21 cellular contexts compared by ENCODE assay signal in genomic region chr12:124188059-124188458, GRCh38.
A peak's percentile ranks its signal among the peaks of the same experiment; 100 is the strongest.
DNase-seq lines count a peak whose midpoint lies in the region; ATAC-seq, FAIRE-seq and TF ChIP-seq lines count a peak whose summit lies in the region.
"Had no signal": no experiment of that assay in that cellular context is flagged by ENCODE, and none has a peak within 500 bp of the region (broad histone marks: within the 10 kb centered on the region; RNA-seq: fewer than 3 reads in every experiment).

No MANE protein-coding gene starts in this region.

- H3K36me3 ChIP-seq in NT2/D1 (ENCODE audit: insufficient read depth, insufficient read length, low read length) = no peaks in the 10 kb centered on the region
- H3K36me3 ChIP-seq in endodermal cell (ENCODE audit: control insufficient read depth, insufficient read depth, low read length) = no peaks in the 10 kb centered on the region
- H3K36me3 ChIP-seq in neuronal stem cell (replicated peaks in 1 of 2; ENCODE audit: control insufficient read depth in 2 of 2, insufficient read depth in 2 of 2, low read length in 2 of 2) = no peaks in the 10 kb centered on the region
- H3K36me3 ChIP-seq: brain microvascular endothelial cell, tibial nerve had no signal

- H3K4me3 ChIP-seq in NT2/D1 (ENCODE audit: insufficient read length, low read depth) (no peak overlapping the region), endodermal cell (ENCODE audit: low read length) (no peak overlapping the region), neuronal stem cell (ENCODE audit: low read length in 2 of 2) (no peak overlapping the region)
- H3K4me3 ChIP-seq: lung, tibial nerve had no signal

- no peaks in the 10 kb centered on the region for H3K36me3 Mint-ChIP-seq in endodermal cell (ENCODE audit: low read depth)
- H3K36me3 Mint-ChIP-seq: activated naive CD4-positive, alpha-beta T cell treated with anti-CD3 and anti-CD28 coated beads, Interleukin-2, amount 50 U/mL, for 72 hours; immature natural killer cell; stimulated activated effector memory CD8-positive, alpha-beta T cell treated with anti-CD3 and anti-CD28 coated beads, Interleukin-12 subunit alpha, Interleukin-12 subunit beta, amount 100 ng/mL, for 72 hours had no signal

- no peak overlapping the region for H4K91ac ChIP-seq in neuronal stem cell (ENCODE audit: low read depth, low read length, poor library complexity)

- H3K27ac Mint-ChIP-seq in endodermal cell = peak overlapping the region; percentile 37
- H3K27ac Mint-ChIP-seq: activated CD4-positive, alpha-beta memory T cell treated with anti-CD3 and anti-CD28 coated beads, Interleukin-2, amount 10 ng/mL, durations not matched to agents 7 days and 5 days; activated naive CD4-positive, alpha-beta T cell treated with anti-CD3 and anti-CD28 coated beads, Interleukin-2, amount 50 U/mL, for 72 hours; CD4-positive, alpha-beta T cell; immature natural killer cell; stimulated activated effector memory CD8-positive, alpha-beta T cell treated with anti-CD3 and anti-CD28 coated beads, Interleukin-12 subunit alpha, Interleukin-12 subunit beta, amount 100 ng/mL, for 72 hours had no signal

- peaks cover 20% of the 10 kb centered on the region for H3K4me1 Mint-ChIP-seq in endodermal cell
- H3K4me1 Mint-ChIP-seq: immature natural killer cell; stimulated activated effector memory CD8-positive, alpha-beta T cell treated with anti-CD3 and anti-CD28 coated beads, Interleukin-12 subunit alpha, Interleukin-12 subunit beta, amount 100 ng/mL, for 72 hours had no signal

- H3K79me1 ChIP-seq in neuronal stem cell (ENCODE audit: low read depth, low read length) = no peaks in the 10 kb centered on the region

- no peak overlapping the region for H2AK5ac ChIP-seq in neuronal stem cell (ENCODE audit: low read depth, low read length)

- 89 to 91% methylated on average over 8 to 10 of the region's 10 CpGs for WGBS in endodermal cell (ENCODE audit: insufficient coverage in 1 of 2, insufficient read length in 1 of 2), 2 experiments
- WGBS in neuronal stem cell (ENCODE audit: extremely low coverage in 2 of 2, insufficient read length in 2 of 2, insufficient replicate concordance in 1 of 2), 2 donors = no CpG with 5 or more reads among the region's 10 CpGs

- peak; percentile 2 for DNase-seq in A172 (ENCODE audit: low spot score)
- DNase-seq in NT2/D1 (ENCODE audit: low read depth, low spot score) = no peak
- no peak for DNase-seq in endodermal cell
- DNase-seq in neuronal stem cell (ENCODE audit: low spot score) = no peak
- DNase-seq in GM12891 (ENCODE audit: insufficient read length, low spot score) = no peak
- DNase-seq in dermis blood vessel endothelial cell = no peak
- DNase-seq in H4 (ENCODE audit: low spot score) = no peak
- DNase-seq: activated CD4-positive, alpha-beta memory T cell treated with anti-CD3 and anti-CD28 coated beads, Interleukin-2, amount 10 ng/mL, durations not matched to agents 7 days and 5 days; activated T-cell treated with anti-CD3 and anti-CD28 coated beads, Interleukin-2, amount 50 U/mL, for 48 hours; brain microvascular endothelial cell; CD4-positive, alpha-beta T cell; immature natural killer cell; NCI-H2227 treated with DMSO at 0.1 percent for 48 hours; stimulated activated CD4-positive, alpha-beta T cell treated with anti-CD3 and anti-CD28 coated beads, Interleukin-15, amount 100 ng/mL, for 24 hours; T-helper 1 cell had no signal

- H3K4ac ChIP-seq in neuronal stem cell (ENCODE audit: low read length) = no peak overlapping the region

- H2BK120ac ChIP-seq in neuronal stem cell (ENCODE audit: low read depth, low read length) = no peak overlapping the region

- H3K4me1 ChIP-seq in NT2/D1 (ENCODE audit: insufficient read depth, insufficient read length) = peaks cover 10% of the 10 kb centered on the region
- peaks cover 8% of the 10 kb centered on the region for H3K4me1 ChIP-seq in endodermal cell (ENCODE audit: control insufficient read depth, insufficient read depth, low read length)
- H3K4me1 ChIP-seq in neuronal stem cell (ENCODE audit: control insufficient read depth in 2 of 2, insufficient read depth in 1 of 2, low read depth in 1 of 2, low read length in 2 of 2) = peaks cover 9 to 13% of the 10 kb centered on the region in 2 donors

- no peak for FAIRE-seq in GM12891 (lab: Jason Lieb, UNC)
- FAIRE-seq: HepG2 had no signal

- no peak overlapping the region for H3K27ac ChIP-seq in endodermal cell (ENCODE audit: low read depth, low read length)
- no peak overlapping the region for H3K27ac ChIP-seq in neuronal stem cell (replicated peaks; ENCODE audit: low read length)
- H3K27ac ChIP-seq: brain microvascular endothelial cell, tibial nerve had no signal

- H3K27me3 Mint-ChIP-seq in endodermal cell (ENCODE audit: insufficient read depth) = peaks cover 3% of the 10 kb centered on the region
- H3K27me3 Mint-ChIP-seq: activated CD4-positive, alpha-beta memory T cell treated with anti-CD3 and anti-CD28 coated beads, Interleukin-2, amount 10 ng/mL, durations not matched to agents 7 days and 5 days; CD4-positive, alpha-beta T cell had no signal

- H3K9ac ChIP-seq in NT2/D1 (ENCODE audit: insufficient read length, low read depth) (peak overlapping the region; percentile 14), endodermal cell (ENCODE audit: extremely low read depth, low read length, poor library complexity, severe bottlenecking) (no peak overlapping the region), neuronal stem cell (ENCODE audit: low read depth, low read length, poor library complexity) (no peak overlapping the region)

- no peak for TF ChIP-seq POLR2A in GM12891 (IDR thresholded peaks at IDR 0.05; ENCODE audit: low read depth, low read length)

- no peak overlapping the region for H2BK5ac ChIP-seq in neuronal stem cell (ENCODE audit: low read length)

- no peaks in the 10 kb centered on the region for H3K27me3 ChIP-seq in NT2/D1 (ENCODE audit: insufficient read depth, insufficient read length)
- H3K27me3 ChIP-seq in endodermal cell (ENCODE audit: control insufficient read depth, insufficient read depth, low read length, poor library complexity, severe bottlenecking) = no peaks in the 10 kb centered on the region
- H3K27me3 ChIP-seq in neuronal stem cell (ENCODE audit: control insufficient read depth in 3 of 3, insufficient read depth in 3 of 3, low read depth in 1 of 3, low read length in 3 of 3) = no peaks in the 10 kb centered on the region
- H3K27me3 ChIP-seq: brain microvascular endothelial cell, tibial nerve had no signal

- no peak for TF ChIP-seq CTCF in endodermal cell (conservative IDR thresholded peaks at IDR 0.05)

- H2AFZ ChIP-seq in neuronal stem cell (ENCODE audit: low read length) = peak overlapping the region; percentile 57

- H3K4me2 ChIP-seq in neuronal stem cell (ENCODE audit: insufficient read depth, low read length, poor library complexity, severe bottlenecking) = no peak overlapping the region

- no peak overlapping the region for H2BK15ac ChIP-seq in neuronal stem cell (ENCODE audit: low read length)

- no peak for ATAC-seq in HG02610 (IDR thresholded peaks at IDR 0.05; ENCODE audit: unreplicated experiment)
- ATAC-seq: activated naive CD4-positive, alpha-beta T cell treated with anti-CD3 and anti-CD28 coated beads, Interleukin-2, amount 50 U/mL, for 72 hours; stimulated activated effector memory CD8-positive, alpha-beta T cell treated with anti-CD3 and anti-CD28 coated beads, Interleukin-12 subunit alpha, Interleukin-12 subunit beta, amount 100 ng/mL, for 72 hours had no signal

- no peaks in the 10 kb centered on the region for H3K9me3 ChIP-seq in NT2/D1 (ENCODE audit: insufficient read depth, low read length)
- no peaks in the 10 kb centered on the region for H3K9me3 ChIP-seq in endodermal cell (ENCODE audit: control insufficient read depth, low read length)
- no peaks in the 10 kb centered on the region for H3K9me3 ChIP-seq in neuronal stem cell (replicated peaks in 1 of 2; ENCODE audit: control insufficient read depth in 2 of 2, insufficient read depth in 1 of 2, low read depth in 1 of 2, low read length in 2 of 2)
- H3K9me3 ChIP-seq: tibial nerve had no signal

- no peak overlapping the region for H4K8ac ChIP-seq in neuronal stem cell (ENCODE audit: low read depth, low read length)

- H3K4me3 Mint-ChIP-seq in endodermal cell = no peak overlapping the region
- H3K4me3 Mint-ChIP-seq: activated CD4-positive, alpha-beta memory T cell treated with anti-CD3 and anti-CD28 coated beads, Interleukin-2, amount 10 ng/mL, durations not matched to agents 7 days and 5 days; CD4-positive, alpha-beta T cell; immature natural killer cell; stimulated activated effector memory CD8-positive, alpha-beta T cell treated with anti-CD3 and anti-CD28 coated beads, Interleukin-12 subunit alpha, Interleukin-12 subunit beta, amount 100 ng/mL, for 72 hours had no signal

- H3K14ac ChIP-seq in neuronal stem cell (ENCODE audit: low read length) = no peak overlapping the region

- H3K18ac ChIP-seq in neuronal stem cell (ENCODE audit: low read length) = no peak overlapping the region

- no peak overlapping the region for H3K23ac ChIP-seq in neuronal stem cell (ENCODE audit: low read depth, low read length, poor library complexity)

- no peaks in the 10 kb centered on the region for H3K9me3 Mint-ChIP-seq in endodermal cell
- H3K9me3 Mint-ChIP-seq: activated CD4-positive, alpha-beta memory T cell treated with anti-CD3 and anti-CD28 coated beads, Interleukin-2, amount 10 ng/mL, durations not matched to agents 7 days and 5 days; activated naive CD4-positive, alpha-beta T cell treated with anti-CD3 and anti-CD28 coated beads, Interleukin-2, amount 50 U/mL, for 72 hours; CD4-positive, alpha-beta T cell; immature natural killer cell; stimulated activated effector memory CD8-positive, alpha-beta T cell treated with anti-CD3 and anti-CD28 coated beads, Interleukin-12 subunit alpha, Interleukin-12 subunit beta, amount 100 ng/mL, for 72 hours had no signal

- no peak overlapping the region for H2BK12ac ChIP-seq in neuronal stem cell (ENCODE audit: low read length)

TF ChIP-seq in GM12891, 5 proteins besides CTCF, POLR2A, EP300 and RAD21:
- TF ChIP-seq POLR2AphosphoS5 (IDR thresholded peaks at IDR 0.05; ENCODE audit: low read depth, low read length) = no peak
- TF ChIP-seq TAF1 (IDR thresholded peaks at IDR 0.05; ENCODE audit: low read depth, low read length) = no peak
- TF ChIP-seq PAX5 (IDR thresholded peaks at IDR 0.05; ENCODE audit: insufficient read depth, low read length, severe bottlenecking) = no peak
- no peak for TF ChIP-seq POU2F2 (IDR thresholded peaks at IDR 0.05; ENCODE audit: low read depth, low read length)
- no peak for TF ChIP-seq SPI1 (IDR thresholded peaks at IDR 0.05; ENCODE audit: low read depth, low read length)
TF ChIP-seq in GM12891: peak in this region for 0.
